18 cellular contexts compared by ENCODE assay signal in genomic region chr2:134337617-134338016, GRCh38.
"Had no signal": no experiment of that assay in that cellular context is flagged by ENCODE, and none has a peak within 500 bp of the region (broad histone marks: within the 10 kb centered on the region; RNA-seq: fewer than 3 reads in every experiment).

No MANE protein-coding gene starts in this region.

- H3K27me3 Mint-ChIP-seq: activated CD4-positive, alpha-beta memory T cell treated with anti-CD3 and anti-CD28 coated beads, Interleukin-2, amount 10 ng/mL, durations not matched to agents 7 days and 5 days; activated CD4-positive, alpha-beta T cell treated with anti-CD3 and anti-CD28 coated beads for 36 hours; activated naive CD8-positive, alpha-beta T cell treated with anti-CD3 and anti-CD28 coated beads, Interleukin-2, amount 50 U/mL, for 24 hours; stimulated activated naive CD8-positive, alpha-beta T cell treated with anti-CD3 and anti-CD28 coated beads, Interleukin-15, Interleukin-2, amounts not matched to agents 100 ng/mL and 50 ng/mL, for 24 hours had no signal

- H3K4me1 Mint-ChIP-seq: activated CD4-positive, alpha-beta memory T cell treated with anti-CD3 and anti-CD28 coated beads, Interleukin-2, amount 10 ng/mL, durations not matched to agents 7 days and 5 days had no signal

- H3K4me1 ChIP-seq: ascending aorta, uterus had no signal

- H3K27ac ChIP-seq: ascending aorta, suprapubic skin, transverse colon, uterus had no signal

- H3K4me3 Mint-ChIP-seq: activated CD4-positive, alpha-beta memory T cell treated with anti-CD3 and anti-CD28 coated beads, Interleukin-2, amount 10 ng/mL, durations not matched to agents 7 days and 5 days; activated CD4-positive, alpha-beta T cell treated with anti-CD3 and anti-CD28 coated beads for 36 hours; activated naive CD8-positive, alpha-beta T cell treated with anti-CD3 and anti-CD28 coated beads, Interleukin-2, amount 50 U/mL, for 24 hours; nephron; stimulated activated naive CD8-positive, alpha-beta T cell treated with anti-CD3 and anti-CD28 coated beads, Interleukin-15, Interleukin-2, amounts not matched to agents 100 ng/mL and 50 ng/mL, for 24 hours had no signal

- H3K4me3 ChIP-seq: ascending aorta, suprapubic skin, transverse colon, uterus had no signal

- DNase-seq: activated CD4-positive, alpha-beta memory T cell treated with anti-CD3 and anti-CD28 coated beads, Interleukin-2, amount 10 ng/mL, durations not matched to agents 7 days and 5 days; activated CD4-positive, alpha-beta T cell treated with anti-CD3 and anti-CD28 coated beads for 36 hours; activated naive CD4-positive, alpha-beta T cell treated with Interleukin-2 at 50 U/mL for 16 hours; activated naive CD8-positive, alpha-beta T cell treated with anti-CD3 and anti-CD28 coated beads, Interleukin-2, amount 50 U/mL, for 24 hours; activated T-cell treated with anti-CD3 and anti-CD28 coated beads, Interleukin-2, amount 50 U/mL, for 1 hour; cerebellar nuclear complex; cortex of kidney; effector CD8-positive, alpha-beta T cell; occipital lobe; stimulated activated CD4-positive, alpha-beta T cell treated with anti-CD3 and anti-CD28 coated beads, Interleukin-2, amount 100 ng/mL, for 24 hours; transverse colon; uterus had no signal

- H3K36me3 ChIP-seq: ascending aorta, uterus had no signal

- H3K27me3 ChIP-seq: ascending aorta, suprapubic skin, transverse colon, uterus had no signal

- H3K9me3 ChIP-seq: ascending aorta, suprapubic skin, transverse colon, uterus had no signal

- H3K27ac Mint-ChIP-seq: activated CD4-positive, alpha-beta T cell treated with anti-CD3 and anti-CD28 coated beads for 36 hours; activated naive CD8-positive, alpha-beta T cell treated with anti-CD3 and anti-CD28 coated beads, Interleukin-2, amount 50 U/mL, for 24 hours; activated T-helper 2 cell treated with anti-CD3 and anti-CD28 coated beads, Interferon-gamma antibody, Interleukin-2, Interleukin-4, amounts not matched to agents 10 μg/mL and 5 μg/mL and 100 μg/mL, durations not matched to agents 14 hours and 24 hours and 36 hours; nephron; stimulated activated naive CD8-positive, alpha-beta T cell treated with anti-CD3 and anti-CD28 coated beads, Interleukin-15, Interleukin-2, amounts not matched to agents 100 ng/mL and 50 ng/mL, for 24 hours had no signal

- H3K9me3 Mint-ChIP-seq: activated CD4-positive, alpha-beta memory T cell treated with anti-CD3 and anti-CD28 coated beads, Interleukin-2, amount 10 ng/mL, durations not matched to agents 7 days and 5 days; activated naive CD8-positive, alpha-beta T cell treated with anti-CD3 and anti-CD28 coated beads, Interleukin-2, amount 50 U/mL, for 24 hours; activated T-helper 2 cell treated with anti-CD3 and anti-CD28 coated beads, Interferon-gamma antibody, Interleukin-2, Interleukin-4, amounts not matched to agents 10 μg/mL and 5 μg/mL and 100 μg/mL, durations not matched to agents 14 hours and 24 hours and 36 hours; stimulated activated naive CD8-positive, alpha-beta T cell treated with anti-CD3 and anti-CD28 coated beads, Interleukin-15, Interleukin-2, amounts not matched to agents 100 ng/mL and 50 ng/mL, for 24 hours had no signal

- ATAC-seq: activated CD4-positive, alpha-beta T cell treated with anti-CD3 and anti-CD28 coated beads for 36 hours; activated naive CD8-positive, alpha-beta T cell treated with anti-CD3 and anti-CD28 coated beads, Interleukin-2, amount 50 U/mL, for 24 hours; esophagus mucosa had no signal
